ENCODE assay signal across 1 cellular context in genomic region chr7:43522406-43523156, GRCh38.
TF ChIP-seq lines count a peak whose summit lies in the region.

No MANE protein-coding gene starts in this region.

TF ChIP-seq in HepG2, 621 proteins besides CTCF, POLR2A, EP300 and RAD21 (continued from another document):
- TF ChIP-seq ZNF33A (CRISPR knock-in tag; IDR thresholded peaks at IDR 0.05; ENCODE audit: borderline replicate concordance) (no peak), NR2F2 (IDR thresholded peaks at IDR 0.05; ENCODE audit: borderline replicate concordance, low read depth) (no peak)
TF ChIP-seq in HepG2: peak in this region for 1.
